ENCODE assay signal across 8 cellular contexts in the genomic region with DNA sequence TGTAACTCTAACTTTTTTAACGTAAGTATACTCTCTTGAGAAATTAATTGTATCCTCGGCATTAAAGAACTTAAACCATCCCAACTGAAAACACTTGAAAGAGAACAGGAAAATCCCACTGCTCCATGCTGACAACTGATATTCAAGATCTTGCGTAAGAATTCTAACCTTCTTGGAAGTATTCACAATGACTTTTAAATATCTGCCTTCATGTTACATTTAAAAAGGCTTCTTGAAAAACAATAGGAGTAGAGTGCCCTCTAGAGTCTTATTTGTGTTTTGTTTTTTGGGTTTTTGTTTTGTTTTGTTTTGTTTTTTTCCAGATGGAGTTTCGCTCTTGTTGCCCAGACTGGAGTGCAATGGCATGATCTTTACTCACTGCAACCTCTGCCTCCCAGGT.
DNase-seq lines count a peak whose midpoint lies in the region; ATAC-seq and TF ChIP-seq lines count a peak whose summit lies in the region.

No MANE protein-coding gene starts in this region.

- POLR2A ChIA-PET in HCT116 (lab: Charles Lee), result no interaction called here

- TF ChIP-seq POLR2A in HCT116 (IDR thresholded peaks at IDR 0.05; ENCODE audit: borderline replicate concordance, extremely low read depth, insufficient read depth, insufficient read length), result no peak

- H3K27ac ChIP-seq in HCT116 (ENCODE audit: low read depth, low read length), result no peak overlapping the region

- intact Hi-C loops in CD14-positive monocyte (cut with micrococcal nuclease), result loop anchor here (5.0 kb wide), 1 partner anchor 463 kb away; no protein-coding TSS in a partner anchor
- intact Hi-C loops in HCT116 (cut with micrococcal nuclease), result loop anchor here (2.0 kb wide), 2 partner anchors 936 to 1574 kb away; no protein-coding TSS in a partner anchor

- RAD21 ChIA-PET in HCT116 (lab: Charles Lee; ENCODE audit: low non-redundant PET in 1 of 2, low total read pairs in 2 of 2, uncharacterized antibody in 2 of 2, unreplicated experiment in 2 of 2), result no interaction called here

- H3K79me2 ChIP-seq in HCT116 (ENCODE audit: insufficient read depth, low read length), result no peaks in the 10 kb centered on the region

- no peak overlapping the region for H3K9ac ChIP-seq in HCT116 (ENCODE audit: low read length)

- no peaks in the 10 kb centered on the region for H4K20me1 ChIP-seq in HCT116 (ENCODE audit: insufficient read depth)

- H3K9me2 ChIP-seq in HCT116 (ENCODE audit: insufficient read depth), result no peaks in the 10 kb centered on the region

- peak; percentile 82 for TF ChIP-seq RAD21 in HCT116 (IDR thresholded peaks at IDR 0.05; ENCODE audit: low read depth)

- no peak overlapping the region for H3K4me3 ChIP-seq in HCT116 (replicated peaks in 1 of 2; ENCODE audit: low read depth in 1 of 2, low read length in 2 of 2)

- peak; percentile 69 for TF ChIP-seq CTCF in CD14-positive monocyte (IDR thresholded peaks at IDR 0.05)
- peak; percentile 22 to 65 (median 61); a peak in 3 of 6 replicates for TF ChIP-seq CTCF in HCT116 (IDR thresholded peaks at IDR 0.05 in 2 of 3, conservative IDR thresholded peaks at IDR 0.05 in 1 of 3; ENCODE audit: borderline replicate concordance in 1 of 3, insufficient read depth in 1 of 3, low read depth in 2 of 3, low read length in 2 of 3)

- no peaks in the 10 kb centered on the region for H3K27me3 ChIP-seq in HCT116 (ENCODE audit: insufficient read depth, low read length)

- no peaks in the 10 kb centered on the region for H3K36me3 ChIP-seq in HCT116 (ENCODE audit: control insufficient read depth in 1 of 2, insufficient read depth in 2 of 2, low read length in 2 of 2)

- H3K9me3 Mint-ChIP-seq in CD14-positive monocyte, result no peaks in the 10 kb centered on the region
- no peaks in the 10 kb centered on the region for H3K9me3 Mint-ChIP-seq in activated CD8-positive, alpha-beta memory T cell treated with anti-CD3 and anti-CD28 coated beads, Interleukin-2, amount 10 ng/mL, durations not matched to agents 7 days and 5 days (ENCODE audit: low read depth)

- peaks cover 4% of the 10 kb centered on the region for H3K4me1 Mint-ChIP-seq in CD14-positive monocyte
- peaks cover 16% of the 10 kb centered on the region for H3K4me1 Mint-ChIP-seq in activated CD8-positive, alpha-beta memory T cell treated with anti-CD3 and anti-CD28 coated beads, Interleukin-2, amount 10 ng/mL, durations not matched to agents 7 days and 5 days

- no peaks in the 10 kb centered on the region for H3K36me3 Mint-ChIP-seq in CD14-positive monocyte
- no peaks in the 10 kb centered on the region for H3K36me3 Mint-ChIP-seq in activated CD8-positive, alpha-beta memory T cell treated with anti-CD3 and anti-CD28 coated beads, Interleukin-2, amount 10 ng/mL, durations not matched to agents 7 days and 5 days

- no peaks in the 10 kb centered on the region for H3K4me1 ChIP-seq in HCT116 (ENCODE audit: control insufficient read depth in 1 of 2, insufficient read depth in 2 of 2, low read length in 2 of 2)

- DNase-seq in CD14-positive monocyte (ENCODE audit: low spot score) (no peak), HCT116 (ENCODE audit: low read depth, low spot score) (peak; percentile 40), NCI-H526 treated with DMSO at 0.1 percent for 48 hours (lab: John Stamatoyannopoulos, UW) (peak; percentile 33), dedifferentiated amniotic fluid mesenchymal stem cell (ENCODE audit: extremely low spot score) (peak; percentile 81), myocyte (ENCODE audit: low read depth) (peak; percentile 72)
- no peak for DNase-seq in activated CD8-positive, alpha-beta memory T cell treated with anti-CD3 and anti-CD28 coated beads, Interleukin-2, amount 10 ng/mL, durations not matched to agents 7 days and 5 days

- H2AFZ ChIP-seq in HCT116 (ENCODE audit: low read depth, low read length, poor library complexity, severe bottlenecking), result peak overlapping the region; percentile 47

- peak overlapping the region in 1 of 2 donors; percentile 37 for H3K4me3 Mint-ChIP-seq in CD14-positive monocyte
- H3K4me3 Mint-ChIP-seq in activated CD8-positive, alpha-beta memory T cell treated with anti-CD3 and anti-CD28 coated beads, Interleukin-2, amount 10 ng/mL, durations not matched to agents 7 days and 5 days, result no peak overlapping the region

- H3K27ac Mint-ChIP-seq in CD14-positive monocyte, result no peak overlapping the region
- no peak overlapping the region for H3K27ac Mint-ChIP-seq in activated CD8-positive, alpha-beta memory T cell treated with anti-CD3 and anti-CD28 coated beads, Interleukin-2, amount 10 ng/mL, durations not matched to agents 7 days and 5 days

- H3K27me3 Mint-ChIP-seq in CD14-positive monocyte (ENCODE audit: low read depth in 3 of 3), result peaks cover 0 to 3% (median 0%) of the 10 kb centered on the region in 3 donors
- H3K27me3 Mint-ChIP-seq in activated CD8-positive, alpha-beta memory T cell treated with anti-CD3 and anti-CD28 coated beads, Interleukin-2, amount 10 ng/mL, durations not matched to agents 7 days and 5 days, result peaks cover 3% of the 10 kb centered on the region

- H3K9me3 ChIP-seq in HCT116 (ENCODE audit: control insufficient read depth in 1 of 2, insufficient read depth in 1 of 2, low read depth in 1 of 2, low read length in 2 of 2), result no peaks in the 10 kb centered on the region

- CTCF ChIA-PET in HCT116 (lab: Charles Lee), result no interaction called here
- CTCF ChIA-PET in activated CD8-positive, alpha-beta memory T cell treated with anti-CD3 and anti-CD28 coated beads, Interleukin-2, amount 10 ng/mL, durations not matched to agents 7 days and 5 days (lab: Charles Lee), result interaction anchor here (1.2 to 1.5 kb wide), 2 partner anchors 50 to 305 kb away, joined by 3 read pairs; no protein-coding TSS in a partner anchor

- ATAC-seq in HCT116 (peak; percentile 35), HG03280 (IDR thresholded peaks at IDR 0.05; ENCODE audit: unreplicated experiment) (no peak), HG03521 (IDR thresholded peaks at IDR 0.05; ENCODE audit: unreplicated experiment) (no peak)
- no peak for ATAC-seq in activated CD8-positive, alpha-beta memory T cell treated with anti-CD3 and anti-CD28 coated beads, Interleukin-2, amount 10 ng/mL, durations not matched to agents 7 days and 5 days

- H3K4me2 ChIP-seq in HCT116 (ENCODE audit: low read length), result peak overlapping the region; percentile 28

- BruUV-seq in HCT116 (replicated peaks; lab: Mats Ljungman, UMichigan), result no TSS peak

TF ChIP-seq in HCT116, 20 proteins besides CTCF, POLR2A, EP300 and RAD21:
- TF ChIP-seq CEBPB (IDR thresholded peaks at IDR 0.05; ENCODE audit: low read depth) (peak; percentile 69), EZH2phosphoT487 (IDR thresholded peaks at IDR 0.05; ENCODE audit: borderline replicate concordance) (no peak)
- TF ChIP-seq, protein P1, sequence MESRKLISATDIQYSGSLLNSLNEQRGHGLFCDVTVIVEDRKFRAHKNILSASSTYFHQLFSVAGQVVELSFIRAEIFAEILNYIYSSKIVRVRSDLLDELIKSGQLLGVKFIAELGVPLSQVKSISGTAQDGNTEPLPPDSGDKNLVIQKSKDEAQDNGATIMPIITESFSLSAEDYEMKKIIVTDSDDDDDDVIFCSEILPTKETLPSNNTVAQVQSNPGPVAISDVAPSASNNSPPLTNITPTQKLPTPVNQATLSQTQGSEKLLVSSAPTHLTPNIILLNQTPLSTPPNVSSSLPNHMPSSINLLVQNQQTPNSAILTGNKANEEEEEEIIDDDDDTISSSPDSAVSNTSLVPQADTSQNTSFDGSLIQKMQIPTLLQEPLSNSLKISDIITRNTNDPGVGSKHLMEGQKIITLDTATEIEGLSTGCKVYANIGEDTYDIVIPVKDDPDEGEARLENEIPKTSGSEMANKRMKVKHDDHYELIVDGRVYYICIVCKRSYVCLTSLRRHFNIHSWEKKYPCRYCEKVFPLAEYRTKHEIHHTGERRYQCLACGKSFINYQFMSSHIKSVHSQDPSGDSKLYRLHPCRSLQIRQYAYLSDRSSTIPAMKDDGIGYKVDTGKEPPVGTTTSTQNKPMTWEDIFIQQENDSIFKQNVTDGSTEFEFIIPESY (IDR thresholded peaks at IDR 0.05; ENCODE audit: extremely low read depth, insufficient replicate concordance, low read length), result no peak
TF ChIP-seq in HCT116: peak in this region for 1.

Comparison
In these comparisons a context has a peak if more than half of its experiments do, and no peak if none do; other contexts are left out.
1. DNase-seq: peak in HCT116 (single experiment), NCI-H526 treated with DMSO at 0.1 percent for 48 hours (single experiment), dedifferentiated amniotic fluid mesenchymal stem cell (single experiment) and myocyte (single experiment); none in CD14-positive monocyte (single experiment) and activated CD8-positive, alpha-beta memory T cell treated with anti-CD3 and anti-CD28 coated beads, Interleukin-2, amount 10 ng/mL, durations not matched to agents 7 days and 5 days (single experiment).